Comparison of ENCODE assay signal across 2 cellular contexts in genomic region chr3:135050536-135050935, GRCh38.
TF ChIP-seq lines count a peak whose summit lies in the region.

No MANE protein-coding gene starts in this region.

TF ChIP-seq in H1, 55 proteins besides CTCF, POLR2A, EP300 and RAD21 (continued from another document):
- TF ChIP-seq CTBP2 (IDR thresholded peaks at IDR 0.05; ENCODE audit: borderline replicate concordance, insufficient read depth, insufficient read length, low read length) (no peak), CBX8 (IDR thresholded peaks at IDR 0.05; ENCODE audit: borderline replicate concordance, low read depth, low read length) (no peak), USF2 (IDR thresholded peaks at IDR 0.05; ENCODE audit: low read length) (0 out of 2 replicates have a peak, but pooled peaks have one; percentile 19), CREB1 (IDR thresholded peaks at IDR 0.05) (no peak), TEAD4 (IDR thresholded peaks at IDR 0.05; ENCODE audit: low read depth, low read length) (0 out of 2 replicates have a peak, but pooled peaks have one; percentile 6), SIRT6 (IDR thresholded peaks at IDR 0.05; ENCODE audit: low read length) (no peak), SP4 (IDR thresholded peaks at IDR 0.05; ENCODE audit: low read length) (no peak), MAFK (IDR thresholded peaks at IDR 0.05; ENCODE audit: low read depth, low read length) (no peak), POU5F1 (IDR thresholded peaks at IDR 0.05; ENCODE audit: low read depth, low read length) (no peak), SAP30 (IDR thresholded peaks at IDR 0.05; ENCODE audit: insufficient read depth, insufficient replicate concordance, low read length) (no peak), EZH2 (IDR thresholded peaks at IDR 0.05; ENCODE audit: low read depth, low read length, severe bottlenecking) (no peak), POLR2AphosphoS5 (IDR thresholded peaks at IDR 0.05; ENCODE audit: low read depth, low read length) (no peak), ATF2 (IDR thresholded peaks at IDR 0.05; ENCODE audit: low read length) (no peak), SUZ12 (IDR thresholded peaks at IDR 0.05; ENCODE audit: low read length) (no peak), MAX (IDR thresholded peaks at IDR 0.05) (0 out of 2 replicates have a peak, but pooled peaks have one; percentile 12), NANOG (IDR thresholded peaks at IDR 0.05; ENCODE audit: insufficient read depth, low read depth, low read length, poor library complexity, severe bottlenecking) (no peak), TAF7 (optimal IDR thresholded peaks at IDR 0.05; ENCODE audit: borderline replicate concordance, low read depth, low read length) (no peak), GTF2F1 (IDR thresholded peaks at IDR 0.05; ENCODE audit: borderline replicate concordance, low read depth, low read length) (no peak), RFX5 (IDR thresholded peaks at IDR 0.05; ENCODE audit: borderline replicate concordance, low read depth, low read length) (no peak), BRCA1 (IDR thresholded peaks at IDR 0.05; ENCODE audit: low read depth, low read length) (no peak), ZNF274 (IDR thresholded peaks at IDR 0.05; ENCODE audit: borderline replicate concordance, extremely low read depth, low read length) (no peak)

TF ChIP-seq in neural cell, 6 proteins besides CTCF, POLR2A, EP300 and RAD21:
- TF ChIP-seq REST (IDR thresholded peaks at IDR 0.05; ENCODE audit: borderline replicate concordance) (no peak), EZH2 (IDR thresholded peaks at IDR 0.05; ENCODE audit: borderline replicate concordance, insufficient read depth, low read length, poor library complexity, severe bottlenecking) (no peak), SMC3 (conservative IDR thresholded peaks at IDR 0.05; ENCODE audit: poor library complexity) (no peak)
